1 cellular context compared by ENCODE assay signal in the genomic region with DNA sequence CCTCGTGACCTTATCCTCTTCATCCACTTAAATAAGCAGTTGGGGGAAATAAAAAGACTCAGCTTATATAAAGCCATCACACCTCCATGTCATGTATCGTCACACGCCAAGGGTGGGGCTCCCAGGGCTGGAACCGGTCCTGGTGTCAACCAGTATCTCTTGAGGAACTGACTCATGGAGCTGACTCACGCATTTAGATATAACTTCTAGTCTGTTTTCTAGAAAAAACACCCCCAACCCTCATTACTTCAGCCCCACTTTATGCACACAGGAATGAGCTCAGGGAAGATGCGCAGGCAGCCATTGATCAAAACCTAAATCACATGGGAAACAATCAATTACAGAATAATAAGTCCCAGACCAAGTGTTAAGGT.
TF ChIP-seq lines count a peak whose summit lies in the region.

No MANE protein-coding gene starts in this region.

TF ChIP-seq in K562, 482 proteins besides CTCF, POLR2A, EP300 and RAD21 (continues in another document):
- TF ChIP-seq FOXJ3 (CRISPR knock-in tag; IDR thresholded peaks at IDR 0.05), result no peak
- no peak for TF ChIP-seq ATF1 (CRISPR knock-in tag; IDR thresholded peaks at IDR 0.05)
- TF ChIP-seq ATF1 (tag; IDR thresholded peaks at IDR 0.05), result peak; percentile 44; the same call in 1 of the 2 replicates
- TF ChIP-seq GATA2 (CRISPR knock-in tag; IDR thresholded peaks at IDR 0.05), result peak; percentile 22; the same call in 1 of the 2 replicates
- TF ChIP-seq ZNF408 (CRISPR knock-in tag; IDR thresholded peaks at IDR 0.05; ENCODE audit: low read depth), result no peak
- no peak for TF ChIP-seq ZKSCAN1 (IDR thresholded peaks at IDR 0.05; ENCODE audit: low read depth, low read length)
- no peak for TF ChIP-seq EWSR1 (IDR thresholded peaks at IDR 0.05; ENCODE audit: borderline replicate concordance, low read depth, partially characterized antibody)
- peak; percentile 70 to 73 for TF ChIP-seq NRF1 (conservative IDR thresholded peaks at IDR 0.05 in 1 of 2, IDR thresholded peaks at IDR 0.05 in 1 of 2)
- TF ChIP-seq RERE (CRISPR knock-in tag; IDR thresholded peaks at IDR 0.05; ENCODE audit: borderline replicate concordance), result no peak
- no peak for TF ChIP-seq RBM22 (IDR thresholded peaks at IDR 0.05; ENCODE audit: low read depth, low read length, poor library complexity, severe bottlenecking)
- TF ChIP-seq SAFB2 (IDR thresholded peaks at IDR 0.05; ENCODE audit: borderline replicate concordance, low read depth, low read length, severe bottlenecking), result no peak
- TF ChIP-seq TBP (optimal IDR thresholded peaks at IDR 0.05; ENCODE audit: low read depth, low read length), result no peak
- no peak for TF ChIP-seq ATF2 (CRISPR knock-in tag; IDR thresholded peaks at IDR 0.05)
- no peak for TF ChIP-seq NELFE (IDR thresholded peaks at IDR 0.05; ENCODE audit: insufficient read depth, insufficient read length)
- TF ChIP-seq, protein P1, sequence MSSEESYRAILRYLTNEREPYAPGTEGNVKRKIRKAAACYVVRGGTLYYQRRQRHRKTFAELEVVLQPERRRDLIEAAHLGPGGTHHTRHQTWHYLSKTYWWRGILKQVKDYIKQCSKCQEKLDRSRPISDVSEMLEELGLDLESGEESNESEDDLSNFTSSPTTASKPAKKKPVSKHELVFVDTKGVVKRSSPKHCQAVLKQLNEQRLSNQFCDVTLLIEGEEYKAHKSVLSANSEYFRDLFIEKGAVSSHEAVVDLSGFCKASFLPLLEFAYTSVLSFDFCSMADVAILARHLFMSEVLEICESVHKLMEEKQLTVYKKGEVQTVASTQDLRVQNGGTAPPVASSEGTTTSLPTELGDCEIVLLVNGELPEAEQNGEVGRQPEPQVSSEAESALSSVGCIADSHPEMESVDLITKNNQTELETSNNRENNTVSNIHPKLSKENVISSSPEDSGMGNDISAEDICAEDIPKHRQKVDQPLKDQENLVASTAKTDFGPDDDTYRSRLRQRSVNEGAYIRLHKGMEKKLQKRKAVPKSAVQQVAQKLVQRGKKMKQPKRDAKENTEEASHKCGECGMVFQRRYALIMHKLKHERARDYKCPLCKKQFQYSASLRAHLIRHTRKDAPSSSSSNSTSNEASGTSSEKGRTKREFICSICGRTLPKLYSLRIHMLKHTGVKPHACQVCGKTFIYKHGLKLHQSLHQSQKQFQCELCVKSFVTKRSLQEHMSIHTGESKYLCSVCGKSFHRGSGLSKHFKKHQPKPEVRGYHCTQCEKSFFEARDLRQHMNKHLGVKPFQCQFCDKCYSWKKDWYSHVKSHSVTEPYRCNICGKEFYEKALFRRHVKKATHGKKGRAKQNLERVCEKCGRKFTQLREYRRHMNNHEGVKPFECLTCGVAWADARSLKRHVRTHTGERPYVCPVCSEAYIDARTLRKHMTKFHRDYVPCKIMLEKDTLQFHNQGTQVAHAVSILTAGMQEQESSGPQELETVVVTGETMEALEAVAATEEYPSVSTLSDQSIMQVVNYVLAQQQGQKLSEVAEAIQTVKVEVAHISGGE (CRISPR knock-in tag; IDR thresholded peaks at IDR 0.05), result no peak
- TF ChIP-seq, protein P2, sequence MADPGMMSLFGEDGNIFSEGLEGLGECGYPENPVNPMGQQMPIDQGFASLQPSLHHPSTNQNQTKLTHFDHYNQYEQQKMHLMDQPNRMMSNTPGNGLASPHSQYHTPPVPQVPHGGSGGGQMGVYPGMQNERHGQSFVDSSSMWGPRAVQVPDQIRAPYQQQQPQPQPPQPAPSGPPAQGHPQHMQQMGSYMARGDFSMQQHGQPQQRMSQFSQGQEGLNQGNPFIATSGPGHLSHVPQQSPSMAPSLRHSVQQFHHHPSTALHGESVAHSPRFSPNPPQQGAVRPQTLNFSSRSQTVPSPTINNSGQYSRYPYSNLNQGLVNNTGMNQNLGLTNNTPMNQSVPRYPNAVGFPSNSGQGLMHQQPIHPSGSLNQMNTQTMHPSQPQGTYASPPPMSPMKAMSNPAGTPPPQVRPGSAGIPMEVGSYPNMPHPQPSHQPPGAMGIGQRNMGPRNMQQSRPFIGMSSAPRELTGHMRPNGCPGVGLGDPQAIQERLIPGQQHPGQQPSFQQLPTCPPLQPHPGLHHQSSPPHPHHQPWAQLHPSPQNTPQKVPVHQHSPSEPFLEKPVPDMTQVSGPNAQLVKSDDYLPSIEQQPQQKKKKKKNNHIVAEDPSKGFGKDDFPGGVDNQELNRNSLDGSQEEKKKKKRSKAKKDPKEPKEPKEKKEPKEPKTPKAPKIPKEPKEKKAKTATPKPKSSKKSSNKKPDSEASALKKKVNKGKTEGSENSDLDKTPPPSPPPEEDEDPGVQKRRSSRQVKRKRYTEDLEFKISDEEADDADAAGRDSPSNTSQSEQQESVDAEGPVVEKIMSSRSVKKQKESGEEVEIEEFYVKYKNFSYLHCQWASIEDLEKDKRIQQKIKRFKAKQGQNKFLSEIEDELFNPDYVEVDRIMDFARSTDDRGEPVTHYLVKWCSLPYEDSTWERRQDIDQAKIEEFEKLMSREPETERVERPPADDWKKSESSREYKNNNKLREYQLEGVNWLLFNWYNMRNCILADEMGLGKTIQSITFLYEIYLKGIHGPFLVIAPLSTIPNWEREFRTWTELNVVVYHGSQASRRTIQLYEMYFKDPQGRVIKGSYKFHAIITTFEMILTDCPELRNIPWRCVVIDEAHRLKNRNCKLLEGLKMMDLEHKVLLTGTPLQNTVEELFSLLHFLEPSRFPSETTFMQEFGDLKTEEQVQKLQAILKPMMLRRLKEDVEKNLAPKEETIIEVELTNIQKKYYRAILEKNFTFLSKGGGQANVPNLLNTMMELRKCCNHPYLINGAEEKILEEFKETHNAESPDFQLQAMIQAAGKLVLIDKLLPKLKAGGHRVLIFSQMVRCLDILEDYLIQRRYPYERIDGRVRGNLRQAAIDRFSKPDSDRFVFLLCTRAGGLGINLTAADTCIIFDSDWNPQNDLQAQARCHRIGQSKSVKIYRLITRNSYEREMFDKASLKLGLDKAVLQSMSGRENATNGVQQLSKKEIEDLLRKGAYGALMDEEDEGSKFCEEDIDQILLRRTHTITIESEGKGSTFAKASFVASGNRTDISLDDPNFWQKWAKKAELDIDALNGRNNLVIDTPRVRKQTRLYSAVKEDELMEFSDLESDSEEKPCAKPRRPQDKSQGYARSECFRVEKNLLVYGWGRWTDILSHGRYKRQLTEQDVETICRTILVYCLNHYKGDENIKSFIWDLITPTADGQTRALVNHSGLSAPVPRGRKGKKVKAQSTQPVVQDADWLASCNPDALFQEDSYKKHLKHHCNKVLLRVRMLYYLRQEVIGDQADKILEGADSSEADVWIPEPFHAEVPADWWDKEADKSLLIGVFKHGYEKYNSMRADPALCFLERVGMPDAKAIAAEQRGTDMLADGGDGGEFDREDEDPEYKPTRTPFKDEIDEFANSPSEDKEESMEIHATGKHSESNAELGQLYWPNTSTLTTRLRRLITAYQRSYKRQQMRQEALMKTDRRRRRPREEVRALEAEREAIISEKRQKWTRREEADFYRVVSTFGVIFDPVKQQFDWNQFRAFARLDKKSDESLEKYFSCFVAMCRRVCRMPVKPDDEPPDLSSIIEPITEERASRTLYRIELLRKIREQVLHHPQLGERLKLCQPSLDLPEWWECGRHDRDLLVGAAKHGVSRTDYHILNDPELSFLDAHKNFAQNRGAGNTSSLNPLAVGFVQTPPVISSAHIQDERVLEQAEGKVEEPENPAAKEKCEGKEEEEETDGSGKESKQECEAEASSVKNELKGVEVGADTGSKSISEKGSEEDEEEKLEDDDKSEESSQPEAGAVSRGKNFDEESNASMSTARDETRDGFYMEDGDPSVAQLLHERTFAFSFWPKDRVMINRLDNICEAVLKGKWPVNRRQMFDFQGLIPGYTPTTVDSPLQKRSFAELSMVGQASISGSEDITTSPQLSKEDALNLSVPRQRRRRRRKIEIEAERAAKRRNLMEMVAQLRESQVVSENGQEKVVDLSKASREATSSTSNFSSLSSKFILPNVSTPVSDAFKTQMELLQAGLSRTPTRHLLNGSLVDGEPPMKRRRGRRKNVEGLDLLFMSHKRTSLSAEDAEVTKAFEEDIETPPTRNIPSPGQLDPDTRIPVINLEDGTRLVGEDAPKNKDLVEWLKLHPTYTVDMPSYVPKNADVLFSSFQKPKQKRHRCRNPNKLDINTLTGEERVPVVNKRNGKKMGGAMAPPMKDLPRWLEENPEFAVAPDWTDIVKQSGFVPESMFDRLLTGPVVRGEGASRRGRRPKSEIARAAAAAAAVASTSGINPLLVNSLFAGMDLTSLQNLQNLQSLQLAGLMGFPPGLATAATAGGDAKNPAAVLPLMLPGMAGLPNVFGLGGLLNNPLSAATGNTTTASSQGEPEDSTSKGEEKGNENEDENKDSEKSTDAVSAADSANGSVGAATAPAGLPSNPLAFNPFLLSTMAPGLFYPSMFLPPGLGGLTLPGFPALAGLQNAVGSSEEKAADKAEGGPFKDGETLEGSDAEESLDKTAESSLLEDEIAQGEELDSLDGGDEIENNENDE (IDR thresholded peaks at IDR 0.05; ENCODE audit: low read depth, low read length), result no peak
- no peak for TF ChIP-seq PRDM10 (IDR thresholded peaks at IDR 0.05; ENCODE audit: partially characterized antibody)
- TF ChIP-seq ZFPM2 (CRISPR knock-in tag; IDR thresholded peaks at IDR 0.05), result no peak
